8 cellular contexts compared by ENCODE assay signal in the genomic region with DNA sequence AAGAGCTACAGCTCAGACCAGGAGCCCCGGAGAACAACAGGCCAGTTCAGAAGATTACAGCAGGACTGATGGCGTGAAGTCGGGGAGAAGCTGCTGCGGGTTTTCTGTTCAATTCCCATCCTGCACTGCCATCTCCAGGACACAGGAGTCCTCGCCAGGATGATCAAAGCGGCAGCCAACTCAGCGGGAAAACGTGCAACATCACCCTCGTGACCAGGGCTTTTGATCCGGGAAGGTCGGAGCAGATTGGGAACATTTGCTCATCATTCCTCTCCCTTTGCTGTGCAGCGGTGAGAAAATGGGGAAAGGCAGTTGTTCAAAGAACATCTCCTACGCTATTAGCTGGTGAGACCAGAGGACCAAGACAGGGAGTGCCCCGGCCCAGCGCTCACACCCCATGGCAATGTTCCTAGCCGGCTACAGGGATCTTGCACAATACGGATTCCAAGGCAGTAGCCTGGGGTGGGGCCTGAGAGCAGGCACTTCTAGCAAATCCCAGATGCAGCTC. TPM values are rescaled to one million over a fixed set of nuclear protein-coding genes. Genes with fewer than 3 reads are reported as not detected.
DNase-seq lines count a peak whose midpoint lies in the region; ATAC-seq and TF ChIP-seq lines count a peak whose summit lies in the region.

No MANE protein-coding gene starts in this region.

- no peaks in the 10 kb centered on the region for H3K9me3 ChIP-seq in right cardiac atrium (ENCODE audit: control insufficient read depth, low read length)

- H4K20me1 ChIP-seq in GM23338 (replicated peaks; ENCODE audit: insufficient read depth), result no peaks in the 10 kb centered on the region

- H3F3A ChIP-seq in GM23338 (replicated peaks; ENCODE audit: low read depth), result no peaks in the 10 kb centered on the region

- DNase-seq in GM23338 (ENCODE audit: low spot score) (peak; percentile 90), NCI-H2196 (lab: John Stamatoyannopoulos, UW; ENCODE audit: unreplicated experiment) (peak; percentile 84), astrocyte of the hippocampus (ENCODE audit: low read depth, low spot score) (peak; percentile 92), right cardiac atrium (peak; percentile 88 to 93 (median 89)), pulmonary artery endothelial cell (ENCODE audit: low read depth, low spot score) (peak; percentile 56), activated gamma-delta T cell (lab: John Stamatoyannopoulos, UW) (no peak)

- H3K36me3 Mint-ChIP-seq in GM23338 (ENCODE audit: low read depth), result 0 out of 3 replicates have a peak, but pooled peaks cover 3% of the 10 kb centered on the region

- ATAC-seq in GM23338, result peak; percentile 92
- ATAC-seq in right cardiac atrium, result peak; percentile 98
- no peak for ATAC-seq in GM18511 (IDR thresholded peaks at IDR 0.05; ENCODE audit: unreplicated experiment)
- no peak for ATAC-seq in GM19023 (IDR thresholded peaks at IDR 0.05; ENCODE audit: unreplicated experiment)

- peak overlapping the region; percentile 66 for H3K4me3 Mint-ChIP-seq in GM23338

- H3K9me3 Mint-ChIP-seq in GM23338, result peaks cover 52% of the 10 kb centered on the region

- H3K4me3 ChIP-seq in GM23338 (peak overlapping the region; percentile 47), right cardiac atrium (ENCODE audit: low read length) (no peak overlapping the region)

- H3K36me3 ChIP-seq in GM23338 (ENCODE audit: insufficient read depth), result no peaks in the 10 kb centered on the region

- no peaks in the 10 kb centered on the region for H3K9me2 ChIP-seq in GM23338 (ENCODE audit: insufficient read depth)

- TF ChIP-seq CTCF in GM23338 (conservative IDR thresholded peaks at IDR 0.05; ENCODE audit: low read depth in 2 of 2), result peak; percentile 65 to 82

- H3K4me1 Mint-ChIP-seq in GM23338, result peaks cover 7% of the 10 kb centered on the region; the same call in 2 of the 3 replicates

- H3K4me2 ChIP-seq in GM23338, result peak overlapping the region; percentile 79

- peaks cover 10% of the 10 kb centered on the region; the same call in 1 of the 2 replicates for H3K27me3 ChIP-seq in GM23338 (ENCODE audit: insufficient read depth)
- H3K27me3 ChIP-seq in right cardiac atrium (ENCODE audit: control insufficient read depth, insufficient read depth), result no peaks in the 10 kb centered on the region

- intact Hi-C loops in right cardiac atrium (cut with DNase I), result no loop called here

- H3K27me3 Mint-ChIP-seq in GM23338 (ENCODE audit: insufficient read depth, low read depth, poor library complexity), result peaks cover 17% of the 10 kb centered on the region

- H2AFZ ChIP-seq in GM23338, result peak overlapping the region; percentile 93

- H3K4me1 ChIP-seq in GM23338 (ENCODE audit: insufficient read depth) (peaks cover 4% of the 10 kb centered on the region; the same call in 1 of the 2 replicates), right cardiac atrium (ENCODE audit: control insufficient read depth, insufficient read depth, low read length) (no peaks in the 10 kb centered on the region)

- 6% methylated on average over 17 of the region's 17 CpGs for WGBS in right cardiac atrium

- H3K27ac ChIP-seq in GM23338 (ENCODE audit: low read depth), result no peak overlapping the region
- no peak overlapping the region for H3K27ac ChIP-seq in right cardiac atrium (ENCODE audit: low read length)

- no peak overlapping the region for H3K27ac Mint-ChIP-seq in GM23338

- no peaks in the 10 kb centered on the region for H3K79me2 ChIP-seq in GM23338 (replicated peaks; ENCODE audit: insufficient read depth)

TF ChIP-seq in GM23338, 12 proteins besides CTCF, POLR2A, EP300 and RAD21 (continues in another document):
- TF ChIP-seq, protein P1, sequence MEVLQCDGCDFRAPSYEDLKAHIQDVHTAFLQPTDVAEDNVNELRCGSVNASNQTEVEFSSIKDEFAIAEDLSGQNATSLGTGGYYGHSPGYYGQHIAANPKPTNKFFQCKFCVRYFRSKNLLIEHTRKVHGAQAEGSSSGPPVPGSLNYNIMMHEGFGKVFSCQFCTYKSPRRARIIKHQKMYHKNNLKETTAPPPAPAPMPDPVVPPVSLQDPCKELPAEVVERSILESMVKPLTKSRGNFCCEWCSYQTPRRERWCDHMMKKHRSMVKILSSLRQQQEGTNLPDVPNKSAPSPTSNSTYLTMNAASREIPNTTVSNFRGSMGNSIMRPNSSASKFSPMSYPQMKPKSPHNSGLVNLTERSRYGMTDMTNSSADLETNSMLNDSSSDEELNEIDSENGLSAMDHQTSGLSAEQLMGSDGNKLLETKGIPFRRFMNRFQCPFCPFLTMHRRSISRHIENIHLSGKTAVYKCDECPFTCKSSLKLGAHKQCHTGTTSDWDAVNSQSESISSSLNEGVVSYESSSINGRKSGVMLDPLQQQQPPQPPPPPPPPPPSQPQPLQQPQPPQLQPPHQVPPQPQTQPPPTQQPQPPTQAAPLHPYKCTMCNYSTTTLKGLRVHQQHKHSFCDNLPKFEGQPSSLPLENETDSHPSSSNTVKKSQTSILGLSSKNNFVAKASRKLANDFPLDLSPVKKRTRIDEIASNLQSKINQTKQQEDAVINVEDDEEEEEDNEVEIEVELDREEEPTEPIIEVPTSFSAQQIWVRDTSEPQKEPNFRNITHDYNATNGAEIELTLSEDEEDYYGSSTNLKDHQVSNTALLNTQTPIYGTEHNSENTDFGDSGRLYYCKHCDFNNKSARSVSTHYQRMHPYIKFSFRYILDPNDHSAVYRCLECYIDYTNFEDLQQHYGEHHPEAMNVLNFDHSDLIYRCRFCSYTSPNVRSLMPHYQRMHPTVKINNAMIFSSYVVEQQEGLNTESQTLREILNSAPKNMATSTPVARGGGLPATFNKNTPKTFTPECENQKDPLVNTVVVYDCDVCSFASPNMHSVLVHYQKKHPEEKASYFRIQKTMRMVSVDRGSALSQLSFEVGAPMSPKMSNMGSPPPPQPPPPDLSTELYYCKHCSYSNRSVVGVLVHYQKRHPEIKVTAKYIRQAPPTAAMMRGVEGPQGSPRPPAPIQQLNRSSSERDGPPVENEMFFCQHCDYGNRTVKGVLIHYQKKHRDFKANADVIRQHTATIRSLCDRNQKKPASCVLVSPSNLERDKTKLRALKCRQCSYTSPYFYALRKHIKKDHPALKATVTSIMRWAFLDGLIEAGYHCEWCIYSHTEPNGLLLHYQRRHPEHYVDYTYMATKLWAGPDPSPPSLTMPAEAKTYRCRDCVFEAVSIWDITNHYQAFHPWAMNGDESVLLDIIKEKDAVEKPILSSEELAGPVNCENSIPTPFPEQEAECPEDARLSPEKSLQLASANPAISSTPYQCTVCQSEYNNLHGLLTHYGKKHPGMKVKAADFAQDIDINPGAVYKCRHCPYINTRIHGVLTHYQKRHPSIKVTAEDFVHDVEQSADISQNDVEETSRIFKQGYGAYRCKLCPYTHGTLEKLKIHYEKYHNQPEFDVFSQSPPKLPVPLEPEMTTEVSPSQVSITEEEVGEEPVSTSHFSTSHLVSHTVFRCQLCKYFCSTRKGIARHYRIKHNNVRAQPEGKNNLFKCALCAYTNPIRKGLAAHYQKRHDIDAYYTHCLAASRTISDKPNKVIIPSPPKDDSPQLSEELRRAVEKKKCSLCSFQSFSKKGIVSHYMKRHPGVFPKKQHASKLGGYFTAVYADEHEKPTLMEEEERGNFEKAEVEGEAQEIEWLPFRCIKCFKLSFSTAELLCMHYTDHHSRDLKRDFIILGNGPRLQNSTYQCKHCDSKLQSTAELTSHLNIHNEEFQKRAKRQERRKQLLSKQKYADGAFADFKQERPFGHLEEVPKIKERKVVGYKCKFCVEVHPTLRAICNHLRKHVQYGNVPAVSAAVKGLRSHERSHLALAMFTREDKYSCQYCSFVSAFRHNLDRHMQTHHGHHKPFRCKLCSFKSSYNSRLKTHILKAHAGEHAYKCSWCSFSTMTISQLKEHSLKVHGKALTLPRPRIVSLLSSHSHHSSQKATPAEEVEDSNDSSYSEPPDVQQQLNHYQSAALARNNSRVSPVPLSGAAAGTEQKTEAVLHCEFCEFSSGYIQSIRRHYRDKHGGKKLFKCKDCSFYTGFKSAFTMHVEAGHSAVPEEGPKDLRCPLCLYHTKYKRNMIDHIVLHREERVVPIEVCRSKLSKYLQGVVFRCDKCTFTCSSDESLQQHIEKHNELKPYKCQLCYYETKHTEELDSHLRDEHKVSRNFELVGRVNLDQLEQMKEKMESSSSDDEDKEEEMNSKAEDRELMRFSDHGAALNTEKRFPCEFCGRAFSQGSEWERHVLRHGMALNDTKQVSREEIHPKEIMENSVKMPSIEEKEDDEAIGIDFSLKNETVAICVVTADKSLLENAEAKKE (CRISPR knock-in tag; IDR thresholded peaks at IDR 0.05), result no peak
- TF ChIP-seq NANOG (IDR thresholded peaks at IDR 0.05; ENCODE audit: borderline replicate concordance) (no peak), EZH2phosphoT487 (IDR thresholded peaks at IDR 0.05; ENCODE audit: unreplicated experiment) (no peak), ZNF114 (CRISPR knock-in tag; IDR thresholded peaks at IDR 0.05) (no peak), ZNF331 (CRISPR knock-in tag; IDR thresholded peaks at IDR 0.05; ENCODE audit: low read depth) (no peak)
- TF ChIP-seq, protein P2, sequence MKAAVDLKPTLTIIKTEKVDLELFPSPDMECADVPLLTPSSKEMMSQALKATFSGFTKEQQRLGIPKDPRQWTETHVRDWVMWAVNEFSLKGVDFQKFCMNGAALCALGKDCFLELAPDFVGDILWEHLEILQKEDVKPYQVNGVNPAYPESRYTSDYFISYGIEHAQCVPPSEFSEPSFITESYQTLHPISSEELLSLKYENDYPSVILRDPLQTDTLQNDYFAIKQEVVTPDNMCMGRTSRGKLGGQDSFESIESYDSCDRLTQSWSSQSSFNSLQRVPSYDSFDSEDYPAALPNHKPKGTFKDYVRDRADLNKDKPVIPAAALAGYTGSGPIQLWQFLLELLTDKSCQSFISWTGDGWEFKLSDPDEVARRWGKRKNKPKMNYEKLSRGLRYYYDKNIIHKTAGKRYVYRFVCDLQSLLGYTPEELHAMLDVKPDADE (IDR thresholded peaks at IDR 0.05), result no peak

RNA-seq across cellular contexts. Expression of a gene that starts 50.4 kb away (rescaled TPM):
- 12.7 and 13.9 TPM in 2 replicates for total RNA-seq in GM23338 (2014; rRNA removed; shearing (Covaris generic))
- 2.0 and 2.3 TPM in 2 replicates for polyA plus RNA-seq in GM23338 (2016; fragmentation: Nextera tagmentation; extraction: Ambion mirVana)
- 10 to 100 TPM; 15.4 to 22.4 (median 20.3) TPM for total RNA-seq in right cardiac atrium
- 10.9 TPM for polyA plus RNA-seq in right cardiac atrium
- 24.9 and 33.3 TPM in 2 replicates for total RNA-seq in pulmonary artery endothelial cell

Comparison
In these comparisons a context has a peak if more than half of its experiments do, and no peak if none do; other contexts are left out.
1. ATAC-seq: peak in GM23338 (single experiment) and right cardiac atrium (2 of 2); none in GM18511 (single experiment) and GM19023 (single experiment).